In genomic region chr10:100912609-100913469, GRCh38 we compare ENCODE assay signal across 8 cellular contexts. TPM values are rescaled to one million over a fixed set of nuclear protein-coding genes. Genes with fewer than 3 reads are reported as not detected.
A peak's percentile ranks its signal among the peaks of the same experiment; 100 is the strongest.
DNase-seq lines count a peak whose midpoint lies in the region; ATAC-seq and TF ChIP-seq lines count a peak whose summit lies in the region.

A gene with protein sequence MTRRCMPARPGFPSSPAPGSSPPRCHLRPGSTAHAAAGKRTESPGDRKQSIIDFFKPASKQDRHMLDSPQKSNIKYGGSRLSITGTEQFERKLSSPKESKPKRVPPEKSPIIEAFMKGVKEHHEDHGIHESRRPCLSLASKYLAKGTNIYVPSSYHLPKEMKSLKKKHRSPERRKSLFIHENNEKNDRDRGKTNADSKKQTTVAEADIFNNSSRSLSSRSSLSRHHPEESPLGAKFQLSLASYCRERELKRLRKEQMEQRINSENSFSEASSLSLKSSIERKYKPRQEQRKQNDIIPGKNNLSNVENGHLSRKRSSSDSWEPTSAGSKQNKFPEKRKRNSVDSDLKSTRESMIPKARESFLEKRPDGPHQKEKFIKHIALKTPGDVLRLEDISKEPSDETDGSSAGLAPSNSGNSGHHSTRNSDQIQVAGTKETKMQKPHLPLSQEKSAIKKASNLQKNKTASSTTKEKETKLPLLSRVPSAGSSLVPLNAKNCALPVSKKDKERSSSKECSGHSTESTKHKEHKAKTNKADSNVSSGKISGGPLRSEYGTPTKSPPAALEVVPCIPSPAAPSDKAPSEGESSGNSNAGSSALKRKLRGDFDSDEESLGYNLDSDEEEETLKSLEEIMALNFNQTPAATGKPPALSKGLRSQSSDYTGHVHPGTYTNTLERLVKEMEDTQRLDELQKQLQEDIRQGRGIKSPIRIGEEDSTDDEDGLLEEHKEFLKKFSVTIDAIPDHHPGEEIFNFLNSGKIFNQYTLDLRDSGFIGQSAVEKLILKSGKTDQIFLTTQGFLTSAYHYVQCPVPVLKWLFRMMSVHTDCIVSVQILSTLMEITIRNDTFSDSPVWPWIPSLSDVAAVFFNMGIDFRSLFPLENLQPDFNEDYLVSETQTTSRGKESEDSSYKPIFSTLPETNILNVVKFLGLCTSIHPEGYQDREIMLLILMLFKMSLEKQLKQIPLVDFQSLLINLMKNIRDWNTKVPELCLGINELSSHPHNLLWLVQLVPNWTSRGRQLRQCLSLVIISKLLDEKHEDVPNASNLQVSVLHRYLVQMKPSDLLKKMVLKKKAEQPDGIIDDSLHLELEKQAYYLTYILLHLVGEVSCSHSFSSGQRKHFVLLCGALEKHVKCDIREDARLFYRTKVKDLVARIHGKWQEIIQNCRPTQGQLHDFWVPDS (plus strand): TSS chr10:100912963. CDS start chr10:100913111, 148 bp downstream.

- H3K27me3 Mint-ChIP-seq in GM23338 (ENCODE audit: insufficient read depth, low read depth, poor library complexity) (peaks cover 10% of the 10 kb centered on the region), naive B cell (no peaks in the 10 kb centered on the region)
- H3K27me3 Mint-ChIP-seq in stimulated activated memory B cell treated with anti-CD40 and anti-IgM and Interleukin-4, amounts not matched to agents 10 μg/mL and 1 μg/mL and 100 μg/mL, for 72 hours: no peaks in the 10 kb centered on the region

- H3K9me2 ChIP-seq in DOHH2 (replicated peaks; ENCODE audit: control insufficient read depth, low read length) (no peaks in the 10 kb centered on the region), GM23338 (ENCODE audit: insufficient read depth) (no peaks in the 10 kb centered on the region)

- H3K79me2 ChIP-seq in DOHH2 (ENCODE audit: control insufficient read depth, low read length) (peaks cover 42% of the 10 kb centered on the region), GM23338 (replicated peaks; ENCODE audit: insufficient read depth) (peaks cover 26% of the 10 kb centered on the region)

- H3F3A ChIP-seq in DOHH2 (ENCODE audit: control insufficient read depth, insufficient read depth): peaks cover 9% of the 10 kb centered on the region; the same call in 1 of the 2 replicates
- H3F3A ChIP-seq in GM23338 (replicated peaks; ENCODE audit: low read depth): no peaks in the 10 kb centered on the region; the same call in 1 of the 2 replicates

- H3K27ac ChIP-seq in DOHH2 (ENCODE audit: low read depth, low read length) (peak within 1 kb of the TSS; percentile 56), GM23338 (ENCODE audit: low read depth) (peak within 1 kb of the TSS; percentile 82)

- peak within 1 kb of the TSS; percentile 86 for H3K4me3 ChIP-seq in DOHH2 (ENCODE audit: low read length)
- H3K4me3 ChIP-seq in GM23338: peak within 1 kb of the TSS; percentile 94

- no peaks in the 10 kb centered on the region for H3K9me3 ChIP-seq in DOHH2 (ENCODE audit: control insufficient read depth, insufficient read depth, low read length)

- TF ChIP-seq CTCF in DOHH2 (IDR thresholded peaks at IDR 0.05; ENCODE audit: low read depth, low read length, poor library complexity, severe bottlenecking) (no peak), GM23338 (conservative IDR thresholded peaks at IDR 0.05; ENCODE audit: low read depth in 2 of 2) (no peak)

- H3K9me3 Mint-ChIP-seq in GM23338 (no peaks in the 10 kb centered on the region), naive B cell (no peaks in the 10 kb centered on the region)
- no peaks in the 10 kb centered on the region for H3K9me3 Mint-ChIP-seq in stimulated activated memory B cell treated with anti-CD40 and anti-IgM and Interleukin-4, amounts not matched to agents 10 μg/mL and 1 μg/mL and 100 μg/mL, for 72 hours

- peak within 1 kb of the TSS; percentile 94 for H2AFZ ChIP-seq in GM23338

- peaks cover 60% of the 10 kb centered on the region for H3K4me1 ChIP-seq in DOHH2 (ENCODE audit: control insufficient read depth, low read length)
- H3K4me1 ChIP-seq in GM23338 (ENCODE audit: insufficient read depth): peaks cover 28% of the 10 kb centered on the region

- H3K27me3 ChIP-seq in DOHH2 (ENCODE audit: control insufficient read depth, low read length) (no peaks in the 10 kb centered on the region), GM23338 (ENCODE audit: insufficient read depth) (no peaks in the 10 kb centered on the region; the same call in 1 of the 2 replicates)

- peak; percentile 94 for ATAC-seq in GM23338
- ATAC-seq in naive B cell (ENCODE audit: low read depth in 2 of 2): peak; percentile 92 to 94
- peak; percentile 99 for ATAC-seq in stimulated activated memory B cell treated with anti-CD40 and anti-IgM and Interleukin-4, amounts not matched to agents 10 μg/mL and 1 μg/mL and 100 μg/mL, for 72 hours

- H3K4me3 Mint-ChIP-seq in GM23338: peak within 1 kb of the TSS; percentile 99
- peak within 1 kb of the TSS; percentile 94 to 100 (median 100) for H3K4me3 Mint-ChIP-seq in naive B cell
- peak within 1 kb of the TSS; percentile 98 for H3K4me3 Mint-ChIP-seq in stimulated activated memory B cell treated with anti-CD40 and anti-IgM and Interleukin-4, amounts not matched to agents 10 μg/mL and 1 μg/mL and 100 μg/mL, for 72 hours

- H4K20me1 ChIP-seq in DOHH2 (ENCODE audit: control insufficient read depth, insufficient read depth, low read depth, low read length) (peaks cover 11% of the 10 kb centered on the region; the same call in 1 of the 2 replicates), GM23338 (replicated peaks; ENCODE audit: insufficient read depth) (peaks cover 13% of the 10 kb centered on the region)

- H3K36me3 Mint-ChIP-seq in GM23338 (ENCODE audit: low read depth): peaks cover 11% of the 10 kb centered on the region; the same call in 1 of the 3 replicates
- peaks cover 6 to 9% of the 10 kb centered on the region in 2 donors for H3K36me3 Mint-ChIP-seq in naive B cell
- peaks cover 25% of the 10 kb centered on the region for H3K36me3 Mint-ChIP-seq in stimulated activated memory B cell treated with anti-CD40 and anti-IgM and Interleukin-4, amounts not matched to agents 10 μg/mL and 1 μg/mL and 100 μg/mL, for 72 hours

- H3K4me1 Mint-ChIP-seq in GM23338: peaks cover 22% of the 10 kb centered on the region
- peaks cover 22 to 41% (median 31%) of the 10 kb centered on the region in 3 donors for H3K4me1 Mint-ChIP-seq in naive B cell
- H3K4me1 Mint-ChIP-seq in stimulated activated memory B cell treated with anti-CD40 and anti-IgM and Interleukin-4, amounts not matched to agents 10 μg/mL and 1 μg/mL and 100 μg/mL, for 72 hours: peaks cover 24% of the 10 kb centered on the region

- DNase-seq in GM23338 (ENCODE audit: low spot score): peak; percentile 99
- DNase-seq in LHCN-M2 (ENCODE audit: low read depth): peak; percentile 99
- DNase-seq in RPMI8226: peak; percentile 96
- DNase-seq in activated T-helper 1 cell treated with anti-CD3 and anti-CD28 coated beads, Interleukin-2, amount 50 U/mL, for 16 hours (ENCODE audit: low read depth in 1 of 2, low spot score in 1 of 2): peak; percentile 72 to 86
- DNase-seq in fibroblast of gingiva (ENCODE audit: low read depth): peak; percentile 98
- DNase-seq in naive B cell: peak; percentile 96

- H3K27ac Mint-ChIP-seq in GM23338: peak within 1 kb of the TSS; percentile 98
- peak within 1 kb of the TSS; percentile 86 to 98 (median 96) for H3K27ac Mint-ChIP-seq in naive B cell
- peak within 1 kb of the TSS; percentile 95 for H3K27ac Mint-ChIP-seq in stimulated activated memory B cell treated with anti-CD40 and anti-IgM and Interleukin-4, amounts not matched to agents 10 μg/mL and 1 μg/mL and 100 μg/mL, for 72 hours

- H3K4me2 ChIP-seq in DOHH2 (ENCODE audit: low read length) (peak within 1 kb of the TSS; percentile 85), GM23338 (peak within 1 kb of the TSS; percentile 83)

- peaks cover 42% of the 10 kb centered on the region for H3K36me3 ChIP-seq in DOHH2 (ENCODE audit: control insufficient read depth, low read length)
- peaks cover 7% of the 10 kb centered on the region; the same call in 1 of the 2 replicates for H3K36me3 ChIP-seq in GM23338 (ENCODE audit: insufficient read depth)

TF ChIP-seq in GM23338, 12 proteins besides CTCF, POLR2A, EP300 and RAD21 (continues in another document):
- TF ChIP-seq, protein P1, sequence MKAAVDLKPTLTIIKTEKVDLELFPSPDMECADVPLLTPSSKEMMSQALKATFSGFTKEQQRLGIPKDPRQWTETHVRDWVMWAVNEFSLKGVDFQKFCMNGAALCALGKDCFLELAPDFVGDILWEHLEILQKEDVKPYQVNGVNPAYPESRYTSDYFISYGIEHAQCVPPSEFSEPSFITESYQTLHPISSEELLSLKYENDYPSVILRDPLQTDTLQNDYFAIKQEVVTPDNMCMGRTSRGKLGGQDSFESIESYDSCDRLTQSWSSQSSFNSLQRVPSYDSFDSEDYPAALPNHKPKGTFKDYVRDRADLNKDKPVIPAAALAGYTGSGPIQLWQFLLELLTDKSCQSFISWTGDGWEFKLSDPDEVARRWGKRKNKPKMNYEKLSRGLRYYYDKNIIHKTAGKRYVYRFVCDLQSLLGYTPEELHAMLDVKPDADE (IDR thresholded peaks at IDR 0.05): peak; percentile 65; the same call in 1 of the 2 replicates
- TF ChIP-seq POLR2AphosphoS5 (IDR thresholded peaks at IDR 0.05; ENCODE audit: low read depth): peak; percentile 92
- peak; percentile 73 for TF ChIP-seq CREB1 (CRISPR knock-in tag; IDR thresholded peaks at IDR 0.05; ENCODE audit: low read depth)

RNA-seq across cellular contexts. Expression of the gene that starts here (rescaled TPM):
- 12.1 and 22.1 TPM in 2 replicates for total RNA-seq in GM23338 (2014; rRNA removed; shearing (Covaris generic))
- polyA plus RNA-seq in GM23338 (2016; fragmentation: Nextera tagmentation; extraction: Ambion mirVana) (11.3 and 13.6 TPM in 2 replicates), naive B cell (ENCODE audit: low read depth in 6 of 6) (10 to 100 TPM in 3 of 6 donors, 1 to 10 TPM in 3; 5.8 to 17.0 (median 10.7) TPM)
- total RNA-seq in LHCN-M2 (2014; rRNA removed): 66.2 and 120 TPM in 2 replicates
- polyA plus RNA-seq in LHCN-M2 (2012): 9.2 TPM

Comparison
In these comparisons a context has a peak if more than half of its experiments do, and no peak if none do; other contexts are left out.
1. Peak in every context shown above with its lines: DNase-seq, ATAC-seq, H3K4me3 ChIP-seq and H3K27ac ChIP-seq.